ENCODE assay signal across 23 cellular contexts in genomic region chr3:73351423-73352071, GRCh38.
DNase-seq lines count a peak whose midpoint lies in the region; ATAC-seq, FAIRE-seq and TF ChIP-seq lines count a peak whose summit lies in the region.
"Had no signal": no experiment of that assay in that cellular context is flagged by ENCODE, and none has a peak within 500 bp of the region (broad histone marks: within the 10 kb centered on the region; RNA-seq: fewer than 3 reads in every experiment).

No MANE protein-coding gene starts in this region.

- no peak overlapping the region for H2AFZ ChIP-seq in HepG2 (ENCODE audit: low read length)

- TF ChIP-seq EP300 in HepG2 (IDR thresholded peaks at IDR 0.05; ENCODE audit: low read depth in 2 of 2, low read length in 2 of 2) = no peak
- TF ChIP-seq EP300 in HepG2 (CRISPR knock-in tag; IDR thresholded peaks at IDR 0.05; ENCODE audit: borderline replicate concordance) = no peak

- H3K4me1 ChIP-seq in HepG2 (ENCODE audit: insufficient read depth, low read length) (no peaks in the 10 kb centered on the region), right lobe of liver (no peaks in the 10 kb centered on the region), vagina (no peaks in the 10 kb centered on the region)
- H3K4me1 ChIP-seq: BLaER1, spleen had no signal

- 55% methylated on average over 7 of the region's 9 CpGs for WGBS in HepG2 (ENCODE audit: low lambda C conversion rate)
- 51% methylated on average over 9 of the region's 9 CpGs for WGBS in right lobe of liver (ENCODE audit: insufficient coverage, low coverage, low lambda C conversion rate, missing lambda C conversion rate)

- POLR2A ChIA-PET in HepG2 (lab: Yijun Ruan, JAX) = no interaction called here

- no peak overlapping the region for H3K9ac ChIP-seq in HepG2 (ENCODE audit: insufficient read depth, low read depth, low read length)
- H3K9ac ChIP-seq: BLaER1 had no signal

- CTCF ChIA-PET in HepG2 (lab: Yijun Ruan, JAX; ENCODE audit: low intra/inter-chr PET ratio, low total read pairs) = no interaction called here

- in situ Hi-C loops in HepG2 (cut with HindIII; ENCODE audit: extremely low pct_ligation_motif_present, low pct_unique_long_range_greater_than_20kb) = no loop called here

- TF ChIP-seq POLR2A in HepG2 (IDR thresholded peaks at IDR 0.05; ENCODE audit: insufficient read depth in 1 of 2, low read depth in 2 of 2, low read length in 2 of 2) = no peak
- no peak for TF ChIP-seq POLR2A in right lobe of liver (IDR thresholded peaks at IDR 0.05)
- TF ChIP-seq POLR2A in vagina (IDR thresholded peaks at IDR 0.05) = no peak

- no peak for FAIRE-seq in HepG2 (lab: Jason Lieb, UNC)
- FAIRE-seq: bronchial epithelial cell, GM12878 had no signal

- no peaks in the 10 kb centered on the region for H3K36me3 Mint-ChIP-seq in brain
- H3K36me3 Mint-ChIP-seq: activated CD4-positive, alpha-beta memory T cell treated with anti-CD3 and anti-CD28 coated beads for 36 hours had no signal

- no peaks in the 10 kb centered on the region for H3K9me3 ChIP-seq in HepG2 (ENCODE audit: low read length)
- no peaks in the 10 kb centered on the region for H3K9me3 ChIP-seq in right lobe of liver
- no peaks in the 10 kb centered on the region for H3K9me3 ChIP-seq in vagina
- H3K9me3 ChIP-seq: BLaER1, mucosa of descending colon, spleen, transverse colon had no signal

- H4K20me1 ChIP-seq in HepG2 (ENCODE audit: insufficient read depth, low read length) = no peaks in the 10 kb centered on the region
- H4K20me1 ChIP-seq: BLaER1 had no signal

- H3K27ac Mint-ChIP-seq in brain = peak overlapping the region in 4 of 5 experiments; percentile 29 to 71 (median 45)
- H3K27ac Mint-ChIP-seq: activated CD4-positive, alpha-beta memory T cell treated with anti-CD3 and anti-CD28 coated beads for 36 hours; progenitor cell of endocrine pancreas; stimulated activated naive CD8-positive, alpha-beta T cell treated with anti-CD3 and anti-CD28 coated beads, Interleukin-15, amount 100 ng/mL, for 72 hours had no signal

- no peaks in the 10 kb centered on the region for H3K79me2 ChIP-seq in HepG2 (ENCODE audit: insufficient read depth, low read length)

- H3K4me2 ChIP-seq in HepG2 (ENCODE audit: low read depth, low read length) = no peak overlapping the region
- H3K4me2 ChIP-seq: BLaER1 had no signal

- no TSS peak for BruUV-seq in HepG2 (replicated peaks; lab: Mats Ljungman, UMichigan)

- peaks cover 32% of the 10 kb centered on the region for H3K27me3 Mint-ChIP-seq in brain
- H3K27me3 Mint-ChIP-seq: activated CD4-positive, alpha-beta memory T cell treated with anti-CD3 and anti-CD28 coated beads for 36 hours had no signal

- ATAC-seq in HepG2 (no peak), right lobe of liver (no peak), GM18907 (IDR thresholded peaks at IDR 0.05; ENCODE audit: unreplicated experiment) (no peak)
- ATAC-seq: GM12878; mucosa of descending colon; stimulated activated naive CD8-positive, alpha-beta T cell treated with anti-CD3 and anti-CD28 coated beads, Interleukin-15, amount 100 ng/mL, for 72 hours had no signal

- intact Hi-C loops in HepG2 (cut with micrococcal nuclease; ENCODE audit: unreplicated experiment) = no loop called here
- intact Hi-C loops in right lobe of liver (cut with DNase I) = no loop called here
- intact Hi-C loops in vagina (cut with DNase I) = no loop called here

- H3K4me1 Mint-ChIP-seq in brain = peaks cover 28% of the 10 kb centered on the region
- H3K4me1 Mint-ChIP-seq: stimulated activated naive CD8-positive, alpha-beta T cell treated with anti-CD3 and anti-CD28 coated beads, Interleukin-15, amount 100 ng/mL, for 72 hours had no signal

- peak overlapping the region in 1 of 5 experiments; percentile 2 for H3K4me3 Mint-ChIP-seq in brain
- H3K4me3 Mint-ChIP-seq: activated CD4-positive, alpha-beta memory T cell treated with anti-CD3 and anti-CD28 coated beads for 36 hours; neural crest cell; stimulated activated naive CD8-positive, alpha-beta T cell treated with anti-CD3 and anti-CD28 coated beads, Interleukin-15, amount 100 ng/mL, for 72 hours had no signal

- no peak overlapping the region for H3K4me3 ChIP-seq in HepG2 (replicated peaks in 1 of 3; ENCODE audit: insufficient read depth in 1 of 3, low read depth in 2 of 3, low read length in 3 of 3)
- H3K4me3 ChIP-seq in right lobe of liver = no peak overlapping the region
- no peak overlapping the region for H3K4me3 ChIP-seq in vagina
- H3K4me3 ChIP-seq: BLaER1, GM12878, mucosa of descending colon, spleen, transverse colon had no signal

- TF ChIP-seq RAD21 in HepG2 (CRISPR knock-in tag; IDR thresholded peaks at IDR 0.05) = no peak

- DNase-seq in HepG2 (ENCODE audit: low spot score) = no peak
- no peak for DNase-seq in right lobe of liver
- peak; percentile 67 for DNase-seq in left kidney (ENCODE audit: low read depth, low spot score)
- DNase-seq in vagina (ENCODE audit: extremely low spot score in 2 of 2) = no peak
- no peak for DNase-seq in medulla oblongata (ENCODE audit: extremely low spot score)
- DNase-seq in NCI-H1417 (lab: John Stamatoyannopoulos, UW) = no peak
- DNase-seq: activated CD4-positive, alpha-beta memory T cell treated with anti-CD3 and anti-CD28 coated beads for 36 hours; activated effector memory CD4-positive, alpha-beta T cell treated with Interleukin-2 at 50 U/mL for 16 hours; COR-L47; DMS79 treated with DMSO at 0.1 percent for 48 hours; head of caudate nucleus; mucosa of descending colon; NCI-H524; spleen; stimulated activated naive CD8-positive, alpha-beta T cell treated with anti-CD3 and anti-CD28 coated beads, Interleukin-15, amount 100 ng/mL, for 72 hours; transverse colon had no signal

- no peaks in the 10 kb centered on the region for H3K36me3 ChIP-seq in HepG2 (replicated peaks in 1 of 2; ENCODE audit: control insufficient read depth in 1 of 2, insufficient read depth in 2 of 2, low read length in 2 of 2)
- H3K36me3 ChIP-seq in right lobe of liver = no peaks in the 10 kb centered on the region
- no peaks in the 10 kb centered on the region for H3K36me3 ChIP-seq in vagina
- H3K36me3 ChIP-seq: BLaER1, spleen, transverse colon had no signal

- TF ChIP-seq CTCF in HepG2 (CRISPR knock-in tag; IDR thresholded peaks at IDR 0.05) (no peak), right lobe of liver (IDR thresholded peaks at IDR 0.05) (no peak), brain (conservative IDR thresholded peaks at IDR 0.05) (no peak), vagina (IDR thresholded peaks at IDR 0.05) (no peak)

- peaks cover 0 to 6% (median 0%) of the 10 kb centered on the region in 5 experiments for H3K9me3 Mint-ChIP-seq in brain
- H3K9me3 Mint-ChIP-seq: activated CD4-positive, alpha-beta memory T cell treated with anti-CD3 and anti-CD28 coated beads for 36 hours; neural crest cell had no signal

- H3K27ac ChIP-seq in HepG2 (ENCODE audit: extremely low read length, insufficient read depth, low read length) = no peak overlapping the region
- H3K27ac ChIP-seq in right lobe of liver = no peak overlapping the region
- H3K27ac ChIP-seq in vagina = no peak overlapping the region
- H3K27ac ChIP-seq: BLaER1, spleen had no signal

- H3K27me3 ChIP-seq in HepG2 (ENCODE audit: control insufficient read depth in 1 of 2, insufficient read depth in 2 of 2, low read length in 2 of 2) (no peaks in the 10 kb centered on the region), right lobe of liver (no peaks in the 10 kb centered on the region), vagina (no peaks in the 10 kb centered on the region)
- H3K27me3 ChIP-seq: BLaER1, spleen, transverse colon had no signal

TF ChIP-seq in HepG2, 621 proteins besides CTCF, POLR2A, EP300 and RAD21:
- TF ChIP-seq TOE1 (CRISPR knock-in tag; IDR thresholded peaks at IDR 0.05) (no peak), ZNF768 (CRISPR knock-in tag; IDR thresholded peaks at IDR 0.05) (peak; percentile 40; the same call in 1 of the 2 replicates)
